In the genomic region with DNA sequence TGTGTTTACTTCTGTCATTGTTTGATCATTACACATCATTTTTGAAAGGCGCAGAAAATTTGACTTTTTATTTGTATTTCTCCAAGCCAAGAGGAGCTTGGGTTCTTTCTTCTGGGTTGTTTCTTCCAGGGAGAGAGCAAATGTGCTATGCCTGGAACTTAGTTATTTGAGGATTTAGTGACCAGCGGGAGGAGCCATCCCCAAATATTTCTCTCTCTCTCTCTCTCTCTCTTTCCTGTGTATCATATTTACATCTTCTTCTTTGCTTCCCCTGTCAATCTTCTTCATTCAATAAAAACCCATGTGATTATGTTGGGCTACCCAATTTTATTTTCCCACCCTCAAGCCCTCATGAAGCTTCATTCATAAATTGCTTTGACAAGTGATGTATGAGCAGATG, we compare ENCODE assay signal across 17 cellular contexts.
A peak's percentile ranks its signal among the peaks of the same experiment; 100 is the strongest.
DNase-seq lines count a peak whose midpoint lies in the region; ATAC-seq and TF ChIP-seq lines count a peak whose summit lies in the region.
"Had no signal": no experiment of that assay in that cellular context is flagged by ENCODE, and none has a peak within 500 bp of the region (broad histone marks: within the 10 kb centered on the region; RNA-seq: fewer than 3 reads in every experiment).

No MANE protein-coding gene starts in this region.

- H3K27me3 ChIP-seq in A673 (replicated peaks; ENCODE audit: insufficient read depth, low read depth, low read length, poor library complexity) (no peaks in the 10 kb centered on the region), PC-3 (ENCODE audit: low read length) (no peaks in the 10 kb centered on the region), hepatocyte (no peaks in the 10 kb centered on the region)
- H3K27me3 ChIP-seq: BLaER1 treated with 17β-estradiol and CSF1 and Interleukin-3, amounts not matched to agents 10 nM and 100 nM had no signal

- H3K4me2 ChIP-seq in PC-3 (ENCODE audit: low read length), result no peak overlapping the region
- no peak overlapping the region for H3K4me2 ChIP-seq in hepatocyte
- H3K4me2 ChIP-seq: BLaER1 treated with 17β-estradiol and CSF1 and Interleukin-3, amounts not matched to agents 10 nM and 100 nM had no signal

- no peak overlapping the region for H3K9ac ChIP-seq in PC-3 (ENCODE audit: low read length)
- H3K9ac ChIP-seq: BLaER1 treated with 17β-estradiol and CSF1 and Interleukin-3, amounts not matched to agents 10 nM and 100 nM had no signal

- 75% methylated on average over 2 of the region's 2 CpGs for WGBS in hepatocyte (ENCODE audit: low lambda C conversion rate, missing lambda C conversion rate)

- H3K79me2 ChIP-seq in PC-3 (ENCODE audit: low read length) (no peaks in the 10 kb centered on the region), hepatocyte (no peaks in the 10 kb centered on the region)

- intact Hi-C loops in A673 (cut with micrococcal nuclease; ENCODE audit: unreplicated experiment) (no loop called here), PC-3 (cut with micrococcal nuclease) (no loop called here)

- no peaks in the 10 kb centered on the region for H3K9me2 ChIP-seq in PC-3 (replicated peaks; ENCODE audit: low read length)
- no peaks in the 10 kb centered on the region for H3K9me2 ChIP-seq in hepatocyte (replicated peaks; ENCODE audit: insufficient read depth)

- H3K9me3 ChIP-seq in A673 (ENCODE audit: low read depth, low read length, poor library complexity, severe bottlenecking) (no peaks in the 10 kb centered on the region), PC-3 (ENCODE audit: low read length) (no peaks in the 10 kb centered on the region), hepatocyte (ENCODE audit: low read depth) (no peaks in the 10 kb centered on the region)
- H3K9me3 ChIP-seq: BLaER1 treated with 17β-estradiol and CSF1 and Interleukin-3, amounts not matched to agents 10 nM and 100 nM had no signal

- H3K4me1 ChIP-seq in A673 (ENCODE audit: insufficient read depth, low read length, poor library complexity, severe bottlenecking), result no peaks in the 10 kb centered on the region
- H3K4me1 ChIP-seq in PC-3 (ENCODE audit: insufficient read depth, low read length), result no peaks in the 10 kb centered on the region
- H3K4me1 ChIP-seq in hepatocyte (ENCODE audit: insufficient read depth), result no peaks in the 10 kb centered on the region
- H3K4me1 ChIP-seq: BLaER1 treated with 17β-estradiol and CSF1 and Interleukin-3, amounts not matched to agents 10 nM and 100 nM had no signal

- in situ Hi-C loops in G401 (cut with HindIII; ENCODE audit: low sequenced_read_pairs) (no loop called here), ACHN (cut with HindIII; ENCODE audit: low pct_ligation_motif_present, low pct_unique_long_range_greater_than_20kb, low sequenced_read_pairs) (no loop called here)

- POLR2A ChIA-PET in A673 (lab: Charles Lee; ENCODE audit: low non-redundant PET), result interaction anchor here (0.6 kb wide), 1 partner anchor 1497 kb away, joined by 7 read pairs; no protein-coding TSS in a partner anchor
- POLR2A ChIA-PET in PC-3 (lab: Charles Lee; ENCODE audit: unreplicated experiment), result no interaction called here

- TF ChIP-seq CTCF in A673 (conservative IDR thresholded peaks at IDR 0.05; ENCODE audit: low read depth, low read length) (0 out of 2 replicates have a peak, but pooled peaks have one; percentile 11), PC-3 (conservative IDR thresholded peaks at IDR 0.05; ENCODE audit: low read depth, low read length) (0 out of 2 replicates have a peak, but pooled peaks have one; percentile 9), hepatocyte (IDR thresholded peaks at IDR 0.05; ENCODE audit: poor library complexity) (no peak)

- no peaks in the 10 kb centered on the region for H4K20me1 ChIP-seq in PC-3 (ENCODE audit: low read length)
- H4K20me1 ChIP-seq in hepatocyte (ENCODE audit: insufficient read depth, poor library complexity, severe bottlenecking), result no peaks in the 10 kb centered on the region
- H4K20me1 ChIP-seq: BLaER1 treated with 17β-estradiol and CSF1 and Interleukin-3, amounts not matched to agents 10 nM and 100 nM had no signal

- ATAC-seq in PC-3, result no peak
- no peak for ATAC-seq in GM18909 (IDR thresholded peaks at IDR 0.05; ENCODE audit: poor library complexity, unreplicated experiment)

- DNase-seq in A673 (ENCODE audit: low spot score) (no peak), G401 (ENCODE audit: low spot score) (peak; percentile 12), PC-3 (no peak), hepatocyte (ENCODE audit: low spot score) (peak; percentile 4), caudate nucleus (lab: John Stamatoyannopoulos, UW) (no peak), NCI-H1436 (lab: John Stamatoyannopoulos, UW) (no peak), ACHN (no peak)
- DNase-seq: DMS 273 treated with DMSO at 0.1 percent for 48 hours, EL, HCEC 1CT, IMR-90, NCI-H1092 treated with DMSO at 0.1 percent for 48 hours, NCI-H2029 treated with DMSO at 0.1 percent for 48 hours, NCI-H524 treated with DMSO at 0.1 percent for 48 hours, SHP77 had no signal

- H3K36me3 ChIP-seq in A673 (ENCODE audit: insufficient read depth, low read length, poor library complexity, severe bottlenecking), result no peaks in the 10 kb centered on the region
- no peaks in the 10 kb centered on the region for H3K36me3 ChIP-seq in PC-3 (ENCODE audit: low read depth, low read length)
- no peaks in the 10 kb centered on the region for H3K36me3 ChIP-seq in hepatocyte (replicated peaks; ENCODE audit: insufficient read depth, low read depth)
- H3K36me3 ChIP-seq: BLaER1 treated with 17β-estradiol and CSF1 and Interleukin-3, amounts not matched to agents 10 nM and 100 nM had no signal

- BruUV-seq in A673 (replicated peaks; lab: Mats Ljungman, UMichigan), result no TSS peak
- no TSS peak for BruUV-seq in PC-3 (replicated peaks; lab: Mats Ljungman, UMichigan)

- H3K4me3 ChIP-seq in A673 (ENCODE audit: low read depth, low read length, poor library complexity, severe bottlenecking) (no peak overlapping the region), PC-3 (ENCODE audit: low read length) (no peak overlapping the region), hepatocyte (no peak overlapping the region)
- H3K4me3 ChIP-seq: BLaER1 treated with 17β-estradiol and CSF1 and Interleukin-3, amounts not matched to agents 10 nM and 100 nM had no signal

- no peak overlapping the region for H3K27ac ChIP-seq in A673 (ENCODE audit: low read depth, low read length, poor library complexity, severe bottlenecking)
- no peak overlapping the region for H3K27ac ChIP-seq in PC-3 (ENCODE audit: low read length)
- H3K27ac ChIP-seq in hepatocyte, result no peak overlapping the region
- H3K27ac ChIP-seq in caudate nucleus (ENCODE audit: low read depth, low read length), result no peak overlapping the region
- H3K27ac ChIP-seq: BLaER1 treated with 17β-estradiol and CSF1 and Interleukin-3, amounts not matched to agents 10 nM and 100 nM had no signal

- CTCF ChIA-PET in A673 (lab: Charles Lee) (no interaction called here), PC-3 (lab: Charles Lee) (no interaction called here)

- H2AFZ ChIP-seq in PC-3 (ENCODE audit: low read length), result no peak overlapping the region
- no peak overlapping the region for H2AFZ ChIP-seq in hepatocyte

- no peaks in the 10 kb centered on the region for H3F3A ChIP-seq in PC-3 (ENCODE audit: low read length, unreplicated experiment)

Comparison
In these comparisons a context has a peak if more than half of its experiments do, and no peak if none do; other contexts are left out.
1. DNase-seq: peak in G401 (single experiment) and hepatocyte (single experiment); none in A673 (single experiment), PC-3 (single experiment), caudate nucleus (0 of 61), NCI-H1436 (single experiment) and ACHN (single experiment).